10 cellular contexts compared by ENCODE assay signal in genomic region chr5:148912714-148913398, GRCh38.
DNase-seq lines count a peak whose midpoint lies in the region; ATAC-seq, FAIRE-seq and TF ChIP-seq lines count a peak whose summit lies in the region.
"Had no signal": no experiment of that assay in that cellular context is flagged by ENCODE, and none has a peak within 500 bp of the region (broad histone marks: within the 10 kb centered on the region; RNA-seq: fewer than 3 reads in every experiment).

No MANE protein-coding gene starts in this region.

- POLR2A ChIA-PET in BJ (lab: Charles Lee) = no interaction called here

- H3K4me3 ChIP-seq in BJ (ENCODE audit: low read depth, low read length) = no peak overlapping the region
- no peak overlapping the region for H3K4me3 ChIP-seq in Loucy (ENCODE audit: low read length, poor library complexity, severe bottlenecking)
- no peak overlapping the region for H3K4me3 ChIP-seq in mesodermal cell (ENCODE audit: extremely low read depth, insufficient read depth, low read length, poor library complexity, severe bottlenecking)
- H3K4me3 ChIP-seq in testis = no peak overlapping the region

- intact Hi-C loops in testis (cut with DNase I; ENCODE audit: low total_unique reads) = no loop called here

- FAIRE-seq in GM12892 (lab: Jason Lieb, UNC) = no peak

- ATAC-seq in GM21526 (IDR thresholded peaks at IDR 0.05; ENCODE audit: low FRiP score, unreplicated experiment) = no peak

- WGBS in mesodermal cell (ENCODE audit: insufficient coverage in 2 of 2), 2 experiments = 10 to 11% methylated on average over 8 of the region's 9 CpGs
- WGBS in testis, 2 donors = 59 to 78% methylated on average over 9 of the region's 9 CpGs

- DNase-seq in BJ (ENCODE audit: low read depth) = peak; percentile 95
- DNase-seq in dedifferentiated amniotic fluid mesenchymal stem cell (ENCODE audit: extremely low spot score) = peak; percentile 94
- DNase-seq in testis = no peak
- DNase-seq in GM12892 (ENCODE audit: insufficient read length) = no peak
- DNase-seq in NAMALWA (ENCODE audit: low spot score) = no peak
- DNase-seq: activated naive CD4-positive, alpha-beta T cell; NCI-H2081 treated with DMSO at 0.1 percent for 48 hours had no signal

- no peaks in the 10 kb centered on the region for H3K9me3 ChIP-seq in Loucy (ENCODE audit: insufficient read depth, low read depth, low read length)
- H3K9me3 ChIP-seq in mesodermal cell (ENCODE audit: control insufficient read depth, low read length) = no peaks in the 10 kb centered on the region
- H3K9me3 ChIP-seq in testis = no peaks in the 10 kb centered on the region

- H3K27ac ChIP-seq in mesodermal cell (ENCODE audit: low read depth, low read length, severe bottlenecking) (peak overlapping the region; percentile 95), testis (no peak overlapping the region)

- no peak overlapping the region for H2AFZ ChIP-seq in Loucy (ENCODE audit: low read length)

- H3K9me2 ChIP-seq in Loucy (replicated peaks; ENCODE audit: low read depth, low read length) = no peaks in the 10 kb centered on the region

- no peaks in the 10 kb centered on the region for H4K20me1 ChIP-seq in Loucy (ENCODE audit: insufficient read depth, low read length, poor library complexity, severe bottlenecking)

- H3K36me3 ChIP-seq in BJ (ENCODE audit: control insufficient read depth, insufficient read depth, low read length) = no peaks in the 10 kb centered on the region
- H3K36me3 ChIP-seq in Loucy (ENCODE audit: insufficient read depth, low read length) = no peaks in the 10 kb centered on the region
- no peaks in the 10 kb centered on the region for H3K36me3 ChIP-seq in mesodermal cell (ENCODE audit: control insufficient read depth, insufficient read depth, low read length)
- H3K36me3 ChIP-seq in testis (ENCODE audit: low read depth, missing control alignments) = no peaks in the 10 kb centered on the region

- TF ChIP-seq POLR2A in testis (IDR thresholded peaks at IDR 0.05) (no peak), GM12892 (IDR thresholded peaks at IDR 0.05; ENCODE audit: low read depth, low read length) (no peak)

- CTCF ChIA-PET in BJ (lab: Yijun Ruan, JAX) = interaction anchor here (0.6 to 1.7 kb wide), 4 partner anchors 45 to 171 kb away, joined by 3 to 5 read pairs (median 4); no protein-coding TSS in a partner anchor

- H3K79me2 ChIP-seq in Loucy (ENCODE audit: insufficient read depth, low read length) = no peaks in the 10 kb centered on the region

- H3K4me1 ChIP-seq in Loucy (ENCODE audit: insufficient read depth, low read length, poor library complexity, severe bottlenecking) = no peaks in the 10 kb centered on the region
- peaks cover 36% of the 10 kb centered on the region for H3K4me1 ChIP-seq in mesodermal cell (ENCODE audit: control insufficient read depth, insufficient read depth, low read length, poor library complexity, severe bottlenecking)
- no peaks in the 10 kb centered on the region for H3K4me1 ChIP-seq in testis

- H3F3A ChIP-seq in Loucy (ENCODE audit: low read depth) = no peaks in the 10 kb centered on the region

- no peak overlapping the region for H3K4me2 ChIP-seq in Loucy (ENCODE audit: low read depth, low read length, poor library complexity, severe bottlenecking)

- TF ChIP-seq CTCF in BJ (IDR thresholded peaks at IDR 0.05; ENCODE audit: insufficient read depth, low read depth, low read length) (peak; percentile 33), Loucy (conservative IDR thresholded peaks at IDR 0.05; ENCODE audit: low read length) (peak; percentile 36), testis (IDR thresholded peaks at IDR 0.05) (no peak)

- no peaks in the 10 kb centered on the region for H3K27me3 ChIP-seq in BJ (ENCODE audit: control insufficient read depth, insufficient read depth, low read length)
- H3K27me3 ChIP-seq in Loucy (ENCODE audit: insufficient read depth, low read length, poor library complexity, severe bottlenecking) = no peaks in the 10 kb centered on the region
- no peaks in the 10 kb centered on the region for H3K27me3 ChIP-seq in testis

- no peak overlapping the region for H3K9ac ChIP-seq in Loucy (ENCODE audit: low read depth, low read length, poor library complexity, severe bottlenecking)

Comparison
In these comparisons a context has a peak if more than half of its experiments do, and no peak if none do; other contexts are left out.
1. DNase-seq: peak in BJ (single experiment) and dedifferentiated amniotic fluid mesenchymal stem cell (single experiment); none in testis (single experiment), GM12892 (single experiment) and NAMALWA (single experiment).
2. CTCF ChIP-seq: peak in BJ (single experiment) and Loucy (single experiment); none in testis (0 of 3).